2 cellular contexts compared by ENCODE assay signal in genomic region chr12:3035815-3036702, GRCh38.
TF ChIP-seq lines count a peak whose summit lies in the region.

No MANE protein-coding gene starts in this region.

TF ChIP-seq in HCT116, 20 proteins besides CTCF, POLR2A, EP300 and RAD21 (continued from another document):
- no peak for TF ChIP-seq ZNF274 (IDR thresholded peaks at IDR 0.05; ENCODE audit: low read depth, low read length)
- no peak for TF ChIP-seq FOSL1 (IDR thresholded peaks at IDR 0.05; ENCODE audit: low read depth)
- TF ChIP-seq CEBPB (IDR thresholded peaks at IDR 0.05; ENCODE audit: low read depth) = no peak
- TF ChIP-seq CBX3 (IDR thresholded peaks at IDR 0.05; ENCODE audit: low read depth) = no peak
- no peak for TF ChIP-seq MAX (IDR thresholded peaks at IDR 0.05)
- no peak for TF ChIP-seq SRF (IDR thresholded peaks at IDR 0.05; ENCODE audit: low read depth)
- TF ChIP-seq SP1 (IDR thresholded peaks at IDR 0.05; ENCODE audit: low read depth) = no peak
- TF ChIP-seq EGR1 (IDR thresholded peaks at IDR 0.05; ENCODE audit: low read depth) = no peak
- no peak for TF ChIP-seq REST (IDR thresholded peaks at IDR 0.05; ENCODE audit: low read depth)
- no peak for TF ChIP-seq SIN3A (IDR thresholded peaks at IDR 0.05; ENCODE audit: low read depth)
- TF ChIP-seq ZBTB33 (IDR thresholded peaks at IDR 0.05; ENCODE audit: extremely low read depth, insufficient replicate concordance, low read length) = no peak

TF ChIP-seq in HepG2, 621 proteins besides CTCF, POLR2A, EP300 and RAD21 (continued from another document):
- TF ChIP-seq IKZF5 (CRISPR knock-in tag; IDR thresholded peaks at IDR 0.05) (no peak), FIP1L1 (IDR thresholded peaks at IDR 0.05; ENCODE audit: borderline replicate concordance, insufficient read depth, low read depth, low read length) (no peak), MZF1 (CRISPR knock-in tag; IDR thresholded peaks at IDR 0.05; ENCODE audit: borderline replicate concordance) (no peak)
